Comparison of ENCODE assay signal across 1 cellular context in the genomic region with DNA sequence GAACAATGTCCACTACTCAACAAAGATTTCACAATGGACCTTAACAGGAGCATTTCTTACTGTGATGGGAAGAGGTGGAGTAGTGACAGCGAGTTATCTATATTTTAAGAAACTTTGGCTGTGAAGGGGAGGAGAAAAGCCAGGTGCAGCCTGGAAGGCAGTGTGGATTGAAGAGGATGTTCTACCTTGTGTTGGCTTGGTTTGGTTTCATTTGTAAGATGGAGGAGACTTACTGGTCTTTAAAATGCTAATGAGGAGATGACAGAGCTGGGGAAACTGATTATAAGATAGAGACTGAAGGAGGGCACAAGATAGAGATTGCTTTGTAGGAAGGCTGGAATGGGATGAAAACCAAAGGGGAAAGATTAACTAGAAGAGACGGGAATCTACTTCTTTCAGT.
TF ChIP-seq lines count a peak whose summit lies in the region.

No MANE protein-coding gene starts in this region.

TF ChIP-seq in endothelial cell of umbilical vein, 7 proteins besides CTCF, POLR2A, EP300 and RAD21:
- TF ChIP-seq, protein P1, sequence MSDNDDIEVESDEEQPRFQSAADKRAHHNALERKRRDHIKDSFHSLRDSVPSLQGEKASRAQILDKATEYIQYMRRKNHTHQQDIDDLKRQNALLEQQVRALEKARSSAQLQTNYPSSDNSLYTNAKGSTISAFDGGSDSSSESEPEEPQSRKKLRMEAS (IDR thresholded peaks at IDR 0.05; ENCODE audit: insufficient read depth, insufficient read length): no peak
- TF ChIP-seq JUN (IDR thresholded peaks at IDR 0.05; ENCODE audit: borderline replicate concordance, insufficient read depth, insufficient read length, low read depth): no peak
TF ChIP-seq in endothelial cell of umbilical vein: peak in this region for 0.
